In genomic region chr19:6045108-6045507, GRCh38 we compare ENCODE assay signal across 22 cellular contexts.
DNase-seq lines count a peak whose midpoint lies in the region; ATAC-seq and TF ChIP-seq lines count a peak whose summit lies in the region.
"Had no signal": no experiment of that assay in that cellular context is flagged by ENCODE, and none has a peak within 500 bp of the region (broad histone marks: within the 10 kb centered on the region; RNA-seq: fewer than 3 reads in every experiment).

No MANE protein-coding gene starts in this region.

- H3K27me3 Mint-ChIP-seq in GM23338 (ENCODE audit: insufficient read depth, low read depth, poor library complexity): peaks cover 3% of the 10 kb centered on the region
- H3K27me3 Mint-ChIP-seq in activated CD8-positive, alpha-beta memory T cell treated with anti-CD3 and anti-CD28 coated beads, Interleukin-2, amount 10 ng/mL, durations not matched to agents 7 days and 5 days: no peaks in the 10 kb centered on the region
- H3K27me3 Mint-ChIP-seq: CD4-positive, CD25-positive, alpha-beta regulatory T cell had no signal

- no peak overlapping the region for H3K4me3 ChIP-seq in GM23338
- no peak overlapping the region for H3K4me3 ChIP-seq in lung
- H3K4me3 ChIP-seq: BLaER1, GM23248, MG63 had no signal

- H3K4me1 ChIP-seq in GM23338 (ENCODE audit: insufficient read depth): peaks cover 3% of the 10 kb centered on the region
- peaks cover 0 to 2% of the 10 kb centered on the region in 2 donors for H3K4me1 ChIP-seq in lung (ENCODE audit: control insufficient read depth in 2 of 2, insufficient read depth in 2 of 2, low read length in 2 of 2)

- H3K36me3 ChIP-seq in GM23338 (ENCODE audit: insufficient read depth) (no peaks in the 10 kb centered on the region), lung (ENCODE audit: control insufficient read depth in 2 of 2, insufficient read depth in 2 of 2, low read length in 2 of 2) (peaks cover 0 to 16% of the 10 kb centered on the region in 2 donors)
- H3K36me3 ChIP-seq: BLaER1, MG63 had no signal

- ATAC-seq in GM23338: no peak
- ATAC-seq in activated CD8-positive, alpha-beta memory T cell treated with anti-CD3 and anti-CD28 coated beads, Interleukin-2, amount 10 ng/mL, durations not matched to agents 7 days and 5 days: no peak
- ATAC-seq in lung (ENCODE audit: insufficient read depth, low FRiP score): no peak
- ATAC-seq in sciatic nerve: no peak
- ATAC-seq in GM21723 (IDR thresholded peaks at IDR 0.05; ENCODE audit: unreplicated experiment): no peak
- no peak for ATAC-seq in omental fat pad (ENCODE audit: low FRiP score)

- H3K27ac ChIP-seq in GM23338 (ENCODE audit: low read depth) (no peak overlapping the region), lung (ENCODE audit: low read depth in 1 of 2, low read length in 1 of 2) (no peak overlapping the region)
- H3K27ac ChIP-seq: BLaER1, GM23248 had no signal

- H3K79me2 ChIP-seq in GM23338 (replicated peaks; ENCODE audit: insufficient read depth): no peaks in the 10 kb centered on the region

- H3K9me2 ChIP-seq in GM23338 (ENCODE audit: insufficient read depth): no peaks in the 10 kb centered on the region

- CTCF ChIA-PET in activated CD8-positive, alpha-beta memory T cell treated with anti-CD3 and anti-CD28 coated beads, Interleukin-2, amount 10 ng/mL, durations not matched to agents 7 days and 5 days (lab: Charles Lee): interaction anchor here (2.1 to 9.8 kb wide), 2 partner anchors 79 to 241 kb away, joined by 5 to 114 read pairs; no protein-coding TSS in a partner anchor

- no peak overlapping the region for H3K4me3 Mint-ChIP-seq in GM23338
- H3K4me3 Mint-ChIP-seq in activated CD8-positive, alpha-beta memory T cell treated with anti-CD3 and anti-CD28 coated beads, Interleukin-2, amount 10 ng/mL, durations not matched to agents 7 days and 5 days: no peak overlapping the region
- H3K4me3 Mint-ChIP-seq: CD4-positive, CD25-positive, alpha-beta regulatory T cell; H9; HFFc6 had no signal

- H3K4me1 Mint-ChIP-seq in GM23338: peaks cover 15% of the 10 kb centered on the region
- peaks cover 4% of the 10 kb centered on the region for H3K4me1 Mint-ChIP-seq in activated CD8-positive, alpha-beta memory T cell treated with anti-CD3 and anti-CD28 coated beads, Interleukin-2, amount 10 ng/mL, durations not matched to agents 7 days and 5 days

- H2AFZ ChIP-seq in GM23338: no peak overlapping the region
- H2AFZ ChIP-seq: GM23248 had no signal

- no peaks in the 10 kb centered on the region for H3K9me3 Mint-ChIP-seq in GM23338
- no peaks in the 10 kb centered on the region for H3K9me3 Mint-ChIP-seq in activated CD8-positive, alpha-beta memory T cell treated with anti-CD3 and anti-CD28 coated beads, Interleukin-2, amount 10 ng/mL, durations not matched to agents 7 days and 5 days (ENCODE audit: low read depth)
- H3K9me3 Mint-ChIP-seq: CD4-positive, CD25-positive, alpha-beta regulatory T cell; H9; HFFc6 had no signal

- H3K27me3 ChIP-seq in GM23338 (ENCODE audit: insufficient read depth) (no peaks in the 10 kb centered on the region), lung (ENCODE audit: control insufficient read depth, insufficient read depth) (no peaks in the 10 kb centered on the region)
- H3K27me3 ChIP-seq: BLaER1, MG63 had no signal

- DNase-seq in GM23338 (ENCODE audit: low spot score) (no peak), lung (ENCODE audit: low spot score) (peak; percentile 18), sciatic nerve (ENCODE audit: low spot score) (peak; percentile 37), omental fat pad (ENCODE audit: low spot score) (no peak), DMS 273 treated with DMSO at 0.1 percent for 48 hours (lab: John Stamatoyannopoulos, UW) (no peak)
- peak; percentile 12 for DNase-seq in activated CD8-positive, alpha-beta memory T cell treated with anti-CD3 and anti-CD28 coated beads, Interleukin-2, amount 10 ng/mL, durations not matched to agents 7 days and 5 days
- DNase-seq: CD4-positive, CD25-positive, alpha-beta regulatory T cell; DMS53; GM23248; H9; HFFc6; KG1; MG63; NCI-H1105 treated with DMSO at 0.1 percent for 48 hours; NCI-H146; NCI-H1930; NCI-H2107; NCI-H446; NCI-H524 treated with DMSO at 0.1 percent for 48 hours; NCI-H774 had no signal

- H3K9me3 ChIP-seq in lung (ENCODE audit: control insufficient read depth in 2 of 2, insufficient read depth in 1 of 2, low read length in 1 of 2): no peaks in the 10 kb centered on the region
- H3K9me3 ChIP-seq: BLaER1, MG63 had no signal

- 96 to 100% methylated on average over 7 of the region's 7 CpGs for WGBS in lung, 2 donors

- intact Hi-C loops in sciatic nerve (cut with DNase I): loop anchor here (5.0 to 10.0 kb wide), 2 partner anchors 82 to 170 kb away; no protein-coding TSS in a partner anchor

- H3K4me2 ChIP-seq in GM23338: no peak overlapping the region
- H3K4me2 ChIP-seq: BLaER1 had no signal

- TF ChIP-seq CTCF in GM23338 (conservative IDR thresholded peaks at IDR 0.05; ENCODE audit: low read depth in 2 of 2) (no peak), lung (IDR thresholded peaks at IDR 0.05; ENCODE audit: control extremely low read depth, extremely low read depth) (no peak), omental fat pad (IDR thresholded peaks at IDR 0.05) (no peak)

- no peak overlapping the region for H3K27ac Mint-ChIP-seq in GM23338
- no peak overlapping the region for H3K27ac Mint-ChIP-seq in activated CD8-positive, alpha-beta memory T cell treated with anti-CD3 and anti-CD28 coated beads, Interleukin-2, amount 10 ng/mL, durations not matched to agents 7 days and 5 days
- H3K27ac Mint-ChIP-seq: CD4-positive, CD25-positive, alpha-beta regulatory T cell; H9; HFFc6 had no signal

- H3K36me3 Mint-ChIP-seq in GM23338 (ENCODE audit: low read depth): no peaks in the 10 kb centered on the region
- H3K36me3 Mint-ChIP-seq in activated CD8-positive, alpha-beta memory T cell treated with anti-CD3 and anti-CD28 coated beads, Interleukin-2, amount 10 ng/mL, durations not matched to agents 7 days and 5 days: no peaks in the 10 kb centered on the region

- H3F3A ChIP-seq in GM23338 (replicated peaks; ENCODE audit: low read depth): no peaks in the 10 kb centered on the region

- no peaks in the 10 kb centered on the region for H4K20me1 ChIP-seq in GM23338 (replicated peaks; ENCODE audit: insufficient read depth)
- H4K20me1 ChIP-seq: BLaER1 had no signal

TF ChIP-seq in GM23338, 12 proteins besides CTCF, POLR2A, EP300 and RAD21:
- TF ChIP-seq EZH2phosphoT487 (IDR thresholded peaks at IDR 0.05; ENCODE audit: unreplicated experiment) (no peak), REST (IDR thresholded peaks at IDR 0.05; ENCODE audit: unreplicated experiment) (peak; percentile 36)

Comparison
In these comparisons a context has a peak if more than half of its experiments do, and no peak if none do; other contexts are left out.
1. DNase-seq: peak in activated CD8-positive, alpha-beta memory T cell treated with anti-CD3 and anti-CD28 coated beads, Interleukin-2, amount 10 ng/mL, durations not matched to agents 7 days and 5 days (single experiment), lung (single experiment) and sciatic nerve (single experiment); none in GM23338 (single experiment), omental fat pad (single experiment) and DMS 273 treated with DMSO at 0.1 percent for 48 hours (single experiment).